Comparison of ENCODE assay signal across 8 cellular contexts in the genomic region with DNA sequence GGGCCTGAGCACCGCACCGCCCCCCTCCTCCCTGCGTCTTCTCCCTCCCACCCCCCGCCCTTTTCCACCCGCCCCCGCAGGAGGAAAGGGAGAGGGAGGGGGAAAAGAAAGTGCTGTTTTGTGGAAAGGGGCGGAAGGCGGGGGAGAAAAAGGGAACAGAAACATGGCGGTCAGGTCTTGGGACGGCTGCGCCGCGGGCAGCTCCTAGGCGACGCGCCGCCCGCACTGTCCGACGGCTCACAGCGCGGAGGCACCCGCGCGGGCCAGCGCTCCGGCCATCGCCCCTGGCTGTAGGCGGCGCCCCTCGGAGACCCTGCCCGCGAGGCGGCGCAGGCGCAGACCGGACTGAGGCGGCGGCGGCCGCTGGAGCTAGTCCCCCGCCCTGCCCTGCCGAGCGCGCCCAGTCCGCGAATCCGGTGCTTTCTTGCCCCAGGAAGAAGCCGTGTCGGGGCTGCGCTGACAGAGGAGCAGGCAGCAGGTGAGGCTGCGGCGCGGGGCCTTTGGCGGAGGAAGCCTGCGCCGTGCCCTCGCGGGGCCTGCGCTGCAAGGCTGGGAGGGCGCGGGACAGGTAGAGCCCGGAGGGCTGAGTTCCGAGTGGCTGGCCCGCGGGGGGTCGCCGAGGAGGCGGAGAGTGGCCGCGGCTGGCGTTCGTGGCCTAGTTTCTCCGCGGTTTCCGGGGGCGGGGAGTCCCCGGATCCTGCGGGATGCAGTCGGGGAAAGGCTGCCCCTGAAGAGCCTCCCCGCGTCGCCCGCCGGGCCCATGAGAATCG. TPM values are rescaled to one million over a fixed set of nuclear protein-coding genes. Genes with fewer than 3 reads are reported as not detected.
DNase-seq lines count a peak whose midpoint lies in the region; ATAC-seq, FAIRE-seq and TF ChIP-seq lines count a peak whose summit lies in the region.

DENND4C (plus strand) TSS at position 338 of the 770 bp plus-strand sequence. CDS start 45,482 bp downstream, outside the sequence.

- WGBS in psoas muscle, 3 donors, result 0 to 1% (median 0%) methylated on average over 53 to 86 of the region's 86 CpGs

- FAIRE-seq in GM12891 (lab: Jason Lieb, UNC) (peak; percentile 97), urothelium cell line (lab: Jason Lieb, UNC) (no peak)

- H3K9me3 ChIP-seq in psoas muscle, result no peaks in the 10 kb centered on the region

- peak; percentile 65 for DNase-seq in GM12891 (ENCODE audit: insufficient read length, low spot score)
- peak; percentile 79 for DNase-seq in NCI-H128 (lab: John Stamatoyannopoulos, UW; ENCODE audit: unreplicated experiment)
- DNase-seq in amniotic epithelial cell (ENCODE audit: low read depth), result peak; percentile 83
- peak; percentile 93 for DNase-seq in left ventricle myocardium superior
- DNase-seq in psoas muscle, result peak; percentile 86 to 92
- DNase-seq in urothelium cell line (ENCODE audit: low spot score), result peak; percentile 82

- peak within 1 kb of the TSS; percentile 100 for H3K4me3 ChIP-seq in psoas muscle

- no peaks in the 10 kb centered on the region for H3K27me3 ChIP-seq in psoas muscle (ENCODE audit: insufficient read depth in 3 of 3, low read length in 2 of 3)

- TF ChIP-seq CTCF in psoas muscle (IDR thresholded peaks at IDR 0.05), result peak; percentile 8

- peaks cover 20% of the 10 kb centered on the region for H3K4me1 ChIP-seq in psoas muscle

- ATAC-seq in HG02678 (IDR thresholded peaks at IDR 0.05; ENCODE audit: unreplicated experiment) (peak; percentile 75), left ventricle myocardium superior (peak; percentile 95), psoas muscle (peak; percentile 88 to 91 (median 90))

- H3K36me3 ChIP-seq in psoas muscle (ENCODE audit: insufficient read depth in 1 of 2, low read depth in 1 of 2), result no peaks in the 10 kb centered on the region

- intact Hi-C loops in T-helper 1 cell treated with Interleukin-12 subunit alpha and Interleukin-12 subunit beta and Interleukin-4 antibody, amounts not matched to agents 30 ng/mL and 1 ng/mL, for 36 hours (cut with micrococcal nuclease), result loop anchor here (1.0 to 5.0 kb wide), 12 partner anchors 46 to 1392 kb away; partner anchors contain the start of genes HAUS6, MLLT3, PLIN2 and RPS6
- intact Hi-C loops in left ventricle myocardium superior (cut with micrococcal nuclease), result no loop called here
- intact Hi-C loops in psoas muscle (cut with DNase I), result loop anchor here in 1 of 2 donors (5.0 to 10.0 kb wide), 4 partner anchors 103 to 234 kb away; partner anchors contain the start of genes HAUS6 and PLIN2

- H3K27ac ChIP-seq in psoas muscle, result peak within 1 kb of the TSS; percentile 97

- peak; percentile 67 for TF ChIP-seq POLR2A in GM12891 (IDR thresholded peaks at IDR 0.05; ENCODE audit: low read depth, low read length)

TF ChIP-seq in GM12891, 5 proteins besides CTCF, POLR2A, EP300 and RAD21:
- TF ChIP-seq SPI1 (IDR thresholded peaks at IDR 0.05; ENCODE audit: low read depth, low read length) (peak; percentile 96), POLR2AphosphoS5 (IDR thresholded peaks at IDR 0.05; ENCODE audit: low read depth, low read length) (peak; percentile 58; the same call in 1 of the 2 replicates), PAX5 (IDR thresholded peaks at IDR 0.05; ENCODE audit: insufficient read depth, low read length, severe bottlenecking) (peak; percentile 38), TAF1 (IDR thresholded peaks at IDR 0.05; ENCODE audit: low read depth, low read length) (no peak; the same call in none of the 2 replicates), POU2F2 (IDR thresholded peaks at IDR 0.05; ENCODE audit: low read depth, low read length) (peak; percentile 62; the same call in 1 of the 2 replicates)

RNA-seq across cellular contexts. Expression of gene DENND4C, which starts in this region (rescaled TPM):
- 14.1 TPM for polyA plus RNA-seq in GM12891 (2012; ENCODE audit: low read depth, missing spikeins)
- total RNA-seq in T-helper 1 cell treated with Interleukin-12 subunit alpha and Interleukin-12 subunit beta and Interleukin-4 antibody, amounts not matched to agents 30 ng/mL and 1 ng/mL, for 36 hours, result 38.7 and 44.8 TPM in 2 replicates
- total RNA-seq in left ventricle myocardium superior (22.8 TPM), psoas muscle (10 to 100 TPM; 12.2 to 16.4 (median 13.9) TPM)
- 1 to 10 TPM; 5.6 to 9.8 (median 5.6) TPM for polyA plus RNA-seq in psoas muscle

Comparison
In these comparisons a context has a peak if more than half of its experiments do, and no peak if none do; other contexts are left out.
1. Peak in every context shown above with its lines: DNase-seq, ATAC-seq, H3K4me3 ChIP-seq and H3K27ac ChIP-seq.